Comparison of ENCODE assay signal across 1 cellular context in the genomic region with DNA sequence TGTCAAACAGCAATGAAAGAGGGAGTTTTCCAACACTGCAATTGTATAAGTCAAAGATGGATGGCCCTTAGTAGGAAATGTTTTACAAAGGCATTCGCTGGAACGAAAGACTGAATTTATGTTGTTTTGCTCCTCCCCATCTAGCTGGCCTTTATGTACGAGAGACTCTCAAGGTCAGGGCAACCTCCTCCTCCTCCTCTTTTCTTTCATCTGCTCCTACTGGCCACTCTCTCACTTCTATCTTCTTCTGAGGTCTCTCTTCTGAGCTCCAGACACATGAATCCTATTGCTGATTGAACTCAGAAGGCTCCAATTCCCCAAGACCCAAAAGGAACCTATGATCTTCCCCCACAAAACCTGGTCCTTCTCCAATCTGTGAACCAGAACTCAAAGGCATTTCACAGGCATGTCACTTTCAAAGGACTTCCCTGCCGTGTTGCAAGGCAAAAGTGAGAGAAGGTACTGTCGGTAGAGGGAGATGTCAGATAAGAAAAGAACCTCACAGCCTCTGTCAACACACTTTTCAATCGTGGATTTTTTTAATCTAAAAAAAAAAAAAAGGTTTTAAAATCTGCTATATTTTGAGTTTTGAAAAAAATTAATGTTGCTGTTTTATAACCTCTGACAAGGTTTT.
TF ChIP-seq lines count a peak whose summit lies in the region.

No MANE protein-coding gene starts in this region.

TF ChIP-seq in HepG2, 621 proteins besides CTCF, POLR2A, EP300 and RAD21:
- TF ChIP-seq SMC3 (IDR thresholded peaks at IDR 0.05; ENCODE audit: low read length) = peak; percentile 32; the same call in 1 of the 2 replicates
- TF ChIP-seq, protein P1, sequence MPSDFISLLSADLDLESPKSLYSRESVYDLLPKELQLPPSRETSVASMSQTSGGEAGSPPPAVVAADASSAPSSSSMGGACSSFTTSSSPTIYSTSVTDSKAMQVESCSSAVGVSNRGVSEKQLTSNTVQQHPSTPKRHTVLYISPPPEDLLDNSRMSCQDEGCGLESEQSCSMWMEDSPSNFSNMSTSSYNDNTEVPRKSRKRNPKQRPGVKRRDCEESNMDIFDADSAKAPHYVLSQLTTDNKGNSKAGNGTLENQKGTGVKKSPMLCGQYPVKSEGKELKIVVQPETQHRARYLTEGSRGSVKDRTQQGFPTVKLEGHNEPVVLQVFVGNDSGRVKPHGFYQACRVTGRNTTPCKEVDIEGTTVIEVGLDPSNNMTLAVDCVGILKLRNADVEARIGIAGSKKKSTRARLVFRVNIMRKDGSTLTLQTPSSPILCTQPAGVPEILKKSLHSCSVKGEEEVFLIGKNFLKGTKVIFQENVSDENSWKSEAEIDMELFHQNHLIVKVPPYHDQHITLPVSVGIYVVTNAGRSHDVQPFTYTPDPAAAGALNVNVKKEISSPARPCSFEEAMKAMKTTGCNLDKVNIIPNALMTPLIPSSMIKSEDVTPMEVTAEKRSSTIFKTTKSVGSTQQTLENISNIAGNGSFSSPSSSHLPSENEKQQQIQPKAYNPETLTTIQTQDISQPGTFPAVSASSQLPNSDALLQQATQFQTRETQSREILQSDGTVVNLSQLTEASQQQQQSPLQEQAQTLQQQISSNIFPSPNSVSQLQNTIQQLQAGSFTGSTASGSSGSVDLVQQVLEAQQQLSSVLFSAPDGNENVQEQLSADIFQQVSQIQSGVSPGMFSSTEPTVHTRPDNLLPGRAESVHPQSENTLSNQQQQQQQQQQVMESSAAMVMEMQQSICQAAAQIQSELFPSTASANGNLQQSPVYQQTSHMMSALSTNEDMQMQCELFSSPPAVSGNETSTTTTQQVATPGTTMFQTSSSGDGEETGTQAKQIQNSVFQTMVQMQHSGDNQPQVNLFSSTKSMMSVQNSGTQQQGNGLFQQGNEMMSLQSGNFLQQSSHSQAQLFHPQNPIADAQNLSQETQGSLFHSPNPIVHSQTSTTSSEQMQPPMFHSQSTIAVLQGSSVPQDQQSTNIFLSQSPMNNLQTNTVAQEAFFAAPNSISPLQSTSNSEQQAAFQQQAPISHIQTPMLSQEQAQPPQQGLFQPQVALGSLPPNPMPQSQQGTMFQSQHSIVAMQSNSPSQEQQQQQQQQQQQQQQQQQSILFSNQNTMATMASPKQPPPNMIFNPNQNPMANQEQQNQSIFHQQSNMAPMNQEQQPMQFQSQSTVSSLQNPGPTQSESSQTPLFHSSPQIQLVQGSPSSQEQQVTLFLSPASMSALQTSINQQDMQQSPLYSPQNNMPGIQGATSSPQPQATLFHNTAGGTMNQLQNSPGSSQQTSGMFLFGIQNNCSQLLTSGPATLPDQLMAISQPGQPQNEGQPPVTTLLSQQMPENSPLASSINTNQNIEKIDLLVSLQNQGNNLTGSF (CRISPR knock-in tag; IDR thresholded peaks at IDR 0.05) = no peak
- TF ChIP-seq STAG1 (CRISPR knock-in tag; IDR thresholded peaks at IDR 0.05) = peak; percentile 79
- no peak for TF ChIP-seq FOXA1 (IDR thresholded peaks at IDR 0.05)
- TF ChIP-seq FOXA1 (CRISPR knock-in tag; IDR thresholded peaks at IDR 0.05) = 0 out of 2 replicates have a peak, but pooled peaks have one; percentile 24
